ENCODE assay signal across 8 cellular contexts in the genomic region with DNA sequence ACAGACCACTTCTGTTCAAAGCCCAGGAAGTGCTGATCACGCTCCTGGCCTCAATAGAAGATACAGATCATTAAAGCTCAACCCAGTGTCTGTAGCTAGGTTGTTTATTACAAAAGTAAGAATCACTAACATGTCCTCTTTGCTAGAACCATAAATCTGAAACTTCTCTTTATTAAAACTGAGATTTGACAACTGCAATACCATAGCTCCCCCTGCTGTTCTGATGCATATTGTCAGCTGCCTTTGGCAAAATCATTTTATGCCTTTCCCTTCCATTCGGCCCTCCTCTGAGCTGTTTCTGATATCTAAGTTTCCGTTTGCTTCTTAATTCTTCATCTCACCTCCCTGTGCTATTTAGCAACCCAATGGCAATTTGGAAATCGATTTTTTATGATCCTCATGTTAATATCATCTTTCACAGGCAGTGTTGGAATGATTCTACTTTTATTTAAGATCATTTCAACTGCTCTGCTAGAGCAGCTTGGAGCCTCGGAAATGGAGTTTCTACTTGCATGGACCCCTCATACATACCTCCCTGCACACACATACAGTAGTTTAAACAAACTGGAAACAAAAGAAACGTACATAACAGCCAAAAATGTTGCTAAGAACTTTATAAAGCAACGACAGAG.
DNase-seq lines count a peak whose midpoint lies in the region; ATAC-seq and TF ChIP-seq lines count a peak whose summit lies in the region.

No MANE protein-coding gene starts in this region.

- H3K4me1 ChIP-seq in esophagus squamous epithelium = no peaks in the 10 kb centered on the region

- 0 out of 2 replicates have a peak overlapping the region, but pooled peaks have one; percentile 13 for H3K4me3 ChIP-seq in SK-N-MC
- peak overlapping the region in 1 of 4 donors; percentile 24 for H3K4me3 ChIP-seq in esophagus squamous epithelium

- H3K27ac ChIP-seq in SK-N-MC (no peak overlapping the region), esophagus squamous epithelium (no peak overlapping the region)

- no peak for TF ChIP-seq POLR2A in esophagus squamous epithelium (IDR thresholded peaks at IDR 0.05)

- ATAC-seq in GM21529 (IDR thresholded peaks at IDR 0.05; ENCODE audit: unreplicated experiment) = peak; percentile 73

- intact Hi-C loops in esophagus squamous epithelium (cut with DNase I) = loop anchor here (10.0 kb wide), 2 partner anchors 489 to 939 kb away; no protein-coding TSS in a partner anchor

- H3K36me3 ChIP-seq in SK-N-MC (ENCODE audit: insufficient read depth, low read length) = no peaks in the 10 kb centered on the region
- H3K36me3 ChIP-seq in esophagus squamous epithelium = no peaks in the 10 kb centered on the region

- TF ChIP-seq CTCF in esophagus squamous epithelium (IDR thresholded peaks at IDR 0.05) = peak; percentile 27 to 77 (median 66)

- H3K27me3 ChIP-seq in esophagus squamous epithelium = no peaks in the 10 kb centered on the region

- WGBS in esophagus squamous epithelium, 2 donors = 26 to 30% methylated on average over 7 of the region's 7 CpGs

- H3K9ac ChIP-seq in SK-N-MC (ENCODE audit: insufficient read length) = no peak overlapping the region

- DNase-seq in activated CD4-positive, alpha-beta T cell treated with anti-CD3 and anti-CD28 coated beads for 48 hours = peak; percentile 22
- no peak for DNase-seq in activated CD4-positive, alpha-beta T cell treated with anti-CD3 and anti-CD28 coated beads, Interleukin-2, amount 50 U/mL, for 4 hours
- peak; percentile 0 for DNase-seq in KG1 (lab: John Stamatoyannopoulos, UW)
- DNase-seq in SK-N-MC (ENCODE audit: low read depth, low spot score) = peak; percentile 22
- no peak for DNase-seq in esophagus squamous epithelium (lab: John Stamatoyannopoulos, UW)
- DNase-seq in occipital lobe (lab: John Stamatoyannopoulos, UW) = peak; percentile 8
- no peak for DNase-seq in NK-92 (lab: John Stamatoyannopoulos, UW; ENCODE audit: unreplicated experiment)

- H3K9me3 ChIP-seq in SK-N-MC (ENCODE audit: low read depth, low read length) (no peaks in the 10 kb centered on the region), esophagus squamous epithelium (no peaks in the 10 kb centered on the region)

Comparison
In these comparisons a context has a peak if more than half of its experiments do, and no peak if none do; other contexts are left out.
1. DNase-seq: peak in activated CD4-positive, alpha-beta T cell treated with anti-CD3 and anti-CD28 coated beads for 48 hours (single experiment), KG1 (single experiment), SK-N-MC (single experiment) and occipital lobe (single experiment); none in activated CD4-positive, alpha-beta T cell treated with anti-CD3 and anti-CD28 coated beads, Interleukin-2, amount 50 U/mL, for 4 hours (0 of 2), esophagus squamous epithelium (single experiment) and NK-92 (single experiment).